ENCODE assay signal across 12 cellular contexts in genomic region chr17:61833536-61834203, GRCh38. TPM values are rescaled to one million over a fixed set of nuclear protein-coding genes. Genes with fewer than 3 reads are reported as not detected.
DNase-seq lines count a peak whose midpoint lies in the region; ATAC-seq and TF ChIP-seq lines count a peak whose summit lies in the region.
"Had no signal": no experiment of that assay in that cellular context is flagged by ENCODE, and none has a peak within 500 bp of the region (broad histone marks: within the 10 kb centered on the region; RNA-seq: fewer than 3 reads in every experiment).

No MANE protein-coding gene starts in this region.

- peaks cover 5% of the 10 kb centered on the region; the same call in 1 of the 2 replicates for H3K36me3 ChIP-seq in PC-3 (ENCODE audit: low read depth, low read length)
- peaks cover 18% of the 10 kb centered on the region for H3K36me3 ChIP-seq in endodermal cell (ENCODE audit: control insufficient read depth, insufficient read depth, low read length)

- H3K4me1 ChIP-seq in PC-3 (ENCODE audit: insufficient read depth, low read length) (peaks cover 30% of the 10 kb centered on the region), endodermal cell (ENCODE audit: control insufficient read depth, insufficient read depth, low read length) (no peaks in the 10 kb centered on the region), right cardiac atrium (ENCODE audit: control insufficient read depth, insufficient read depth, low read length) (no peaks in the 10 kb centered on the region)

- no peaks in the 10 kb centered on the region for H3K9me3 Mint-ChIP-seq in endodermal cell
- H3K9me3 Mint-ChIP-seq: brain had no signal

- peak overlapping the region; percentile 37; the same call in 1 of the 2 replicates for H3K4me3 ChIP-seq in PC-3 (ENCODE audit: low read length)
- no peak overlapping the region for H3K4me3 ChIP-seq in endodermal cell (ENCODE audit: low read length)
- H3K4me3 ChIP-seq in right cardiac atrium (ENCODE audit: low read length), result no peak overlapping the region
- H3K4me3 ChIP-seq: MG63 had no signal

- peaks cover 3% of the 10 kb centered on the region for H3K4me1 Mint-ChIP-seq in endodermal cell
- H3K4me1 Mint-ChIP-seq: brain had no signal

- H3K27me3 Mint-ChIP-seq in endodermal cell (ENCODE audit: insufficient read depth), result no peaks in the 10 kb centered on the region
- H3K27me3 Mint-ChIP-seq: brain had no signal

- intact Hi-C loops in PC-3 (cut with micrococcal nuclease) (loop anchor here (2.0 kb wide), 1 partner anchor 23 kb away; no protein-coding TSS in a partner anchor), right cardiac atrium (cut with DNase I) (loop anchor here in 1 of 4 donors (10.0 kb wide), 1 partner anchor 419 kb away; no protein-coding TSS in a partner anchor)

- H3K27ac ChIP-seq in PC-3 (ENCODE audit: low read length) (peak overlapping the region; percentile 43), endodermal cell (ENCODE audit: low read depth, low read length) (no peak overlapping the region), right cardiac atrium (ENCODE audit: low read length) (no peak overlapping the region)

- CTCF ChIA-PET in PC-3 (lab: Charles Lee), result interaction anchor here (0.6 kb wide), 1 partner anchor 153 kb away, joined by 3 read pairs; no protein-coding TSS in a partner anchor

- no peaks in the 10 kb centered on the region for H3F3A ChIP-seq in PC-3 (ENCODE audit: low read length, unreplicated experiment)

- H3K9me2 ChIP-seq in PC-3 (replicated peaks; ENCODE audit: low read length), result no peaks in the 10 kb centered on the region

- H2AFZ ChIP-seq in PC-3 (ENCODE audit: low read length), result no peak overlapping the region

- DNase-seq in ELR (ENCODE audit: low read depth) (peak; percentile 97), PC-3 (peak; percentile 96), endodermal cell (no peak), myocyte (ENCODE audit: low read depth) (peak; percentile 14), right cardiac atrium (no peak), DMS 273 (lab: John Stamatoyannopoulos, UW; ENCODE audit: unreplicated experiment) (no peak), GM19240 (ENCODE audit: insufficient read length, low spot score) (no peak)
- no peak for DNase-seq in effector CD8-positive, alpha-beta T cell (lab: John Stamatoyannopoulos, UW)
- DNase-seq: MG63, NCI-H510A treated with DMSO at 0.1 percent for 48 hours, T-helper 2 cell had no signal

- peak; percentile 92 for ATAC-seq in PC-3
- no peak for ATAC-seq in right cardiac atrium

- H3K9me3 ChIP-seq in PC-3 (ENCODE audit: low read length) (no peaks in the 10 kb centered on the region), endodermal cell (ENCODE audit: control insufficient read depth, low read length) (peaks cover 5% of the 10 kb centered on the region), right cardiac atrium (ENCODE audit: control insufficient read depth, low read length) (no peaks in the 10 kb centered on the region)
- H3K9me3 ChIP-seq: MG63 had no signal

- WGBS in endodermal cell (ENCODE audit: insufficient coverage in 1 of 2, insufficient read length in 1 of 2), 2 experiments, result 83 to 100% methylated on average over 2 to 6 of the region's 7 CpGs
- 95% methylated on average over 7 of the region's 7 CpGs for WGBS in right cardiac atrium

- no peak overlapping the region for H3K9ac ChIP-seq in PC-3 (ENCODE audit: low read length)
- no peak overlapping the region for H3K9ac ChIP-seq in endodermal cell (ENCODE audit: extremely low read depth, low read length, poor library complexity, severe bottlenecking)

- H4K20me1 ChIP-seq in PC-3 (ENCODE audit: low read length), result no peaks in the 10 kb centered on the region

- POLR2A ChIA-PET in PC-3 (lab: Charles Lee; ENCODE audit: unreplicated experiment), result interaction anchor here (0.6 kb wide), 4 partner anchors 21 to 161 kb away, joined by 3 to 11 read pairs (median 10); partner anchors contain the start of gene BRIP1

- H3K4me2 ChIP-seq in PC-3 (ENCODE audit: low read length), result peak overlapping the region; percentile 79

- no peaks in the 10 kb centered on the region for H3K79me2 ChIP-seq in PC-3 (ENCODE audit: low read length)

- no peak overlapping the region for H3K4me3 Mint-ChIP-seq in endodermal cell
- H3K4me3 Mint-ChIP-seq: brain had no signal

- TF ChIP-seq CTCF in PC-3 (conservative IDR thresholded peaks at IDR 0.05; ENCODE audit: low read depth, low read length), result no peak
- TF ChIP-seq CTCF in endodermal cell (conservative IDR thresholded peaks at IDR 0.05), result no peak

- H3K27me3 ChIP-seq in PC-3 (ENCODE audit: low read length), result no peaks in the 10 kb centered on the region
- H3K27me3 ChIP-seq in endodermal cell (ENCODE audit: control insufficient read depth, insufficient read depth, low read length, poor library complexity, severe bottlenecking), result no peaks in the 10 kb centered on the region
- no peaks in the 10 kb centered on the region for H3K27me3 ChIP-seq in right cardiac atrium (ENCODE audit: control insufficient read depth, insufficient read depth)
- H3K27me3 ChIP-seq: MG63 had no signal

- peaks cover 21% of the 10 kb centered on the region for H3K36me3 Mint-ChIP-seq in endodermal cell (ENCODE audit: low read depth)

- no TSS peak for BruUV-seq in PC-3 (replicated peaks; lab: Mats Ljungman, UMichigan)

- H3K27ac Mint-ChIP-seq in endodermal cell, result peak overlapping the region; percentile 25
- H3K27ac Mint-ChIP-seq: brain had no signal

RNA-seq across cellular contexts. Expression of gene BRIP1, which starts 29.7 kb away (rescaled TPM):
- total RNA-seq in PC-3 (2014; rRNA removed), result 13.8 and 21.1 TPM in 2 replicates
- total RNA-seq in endodermal cell, result 10 to 100 TPM; 24.2 to 25.5 TPM
- polyA plus RNA-seq in endodermal cell (2013, experiment 1 of 2), result 16.2 TPM
- 16.5 TPM for polyA plus RNA-seq in endodermal cell (2013, experiment 2 of 2)
- total RNA-seq in myocyte, result 0.51 and 0.73 TPM in 2 replicates
- 0.08 TPM for polyA plus RNA-seq in myocyte (2012)
- under 1 TPM in 3 of 4 donors, not detected in 1; 0.11 to 0.41 (median 0.29) TPM for total RNA-seq in right cardiac atrium
- polyA plus RNA-seq in right cardiac atrium, result 0.05 TPM

Comparison
In these comparisons a context has a peak if more than half of its experiments do, and no peak if none do; other contexts are left out.
1. DNase-seq: peak in ELR (single experiment), PC-3 (single experiment) and myocyte (single experiment); none in endodermal cell (single experiment), right cardiac atrium (0 of 3), DMS 273 (single experiment), effector CD8-positive, alpha-beta T cell (single experiment) and GM19240 (single experiment).